Comparison of ENCODE assay signal across 15 cellular contexts in genomic region chr7:36659638-36660341, GRCh38.
DNase-seq lines count a peak whose midpoint lies in the region; ATAC-seq and TF ChIP-seq lines count a peak whose summit lies in the region.
"Had no signal": no experiment of that assay in that cellular context is flagged by ENCODE, and none has a peak within 500 bp of the region (broad histone marks: within the 10 kb centered on the region; RNA-seq: fewer than 3 reads in every experiment).

No MANE protein-coding gene starts in this region.

- no peak overlapping the region for H2AK5ac ChIP-seq in trophoblast cell (ENCODE audit: low read length)

- peak overlapping the region; percentile 73 for H3K14ac ChIP-seq in trophoblast cell (ENCODE audit: low read length)

- peak overlapping the region; percentile 86 for H3K27ac Mint-ChIP-seq in MCF 10A (ENCODE audit: low read depth, unreplicated experiment)
- H3K27ac Mint-ChIP-seq in activated T-helper 2 cell treated with anti-CD3 and anti-CD28 coated beads, Interferon-gamma antibody, Interleukin-2, Interleukin-4, amounts not matched to agents 10 μg/mL and 5 μg/mL and 100 μg/mL, durations not matched to agents 14 hours and 24 hours and 36 hours, result no peak overlapping the region

- H3K36me3 ChIP-seq in HCT116 (ENCODE audit: control insufficient read depth in 1 of 2, insufficient read depth in 2 of 2, low read length in 2 of 2) (no peaks in the 10 kb centered on the region), liver (ENCODE audit: control insufficient read depth in 4 of 4, insufficient read depth in 3 of 4, low read depth in 1 of 4, low read length in 3 of 4) (no peaks in the 10 kb centered on the region), trophoblast cell (ENCODE audit: control insufficient read depth in 1 of 2, insufficient read depth in 2 of 2, low read length in 2 of 2) (no peaks in the 10 kb centered on the region)
- H3K36me3 ChIP-seq: lower lobe of right lung had no signal

- H3K4me3 ChIP-seq in HCT116 (replicated peaks in 1 of 2; ENCODE audit: low read depth in 1 of 2, low read length in 2 of 2) (no peak overlapping the region), liver (ENCODE audit: low read depth in 1 of 3, low read length in 3 of 3) (no peak overlapping the region), trophoblast cell (ENCODE audit: low read depth, low read length) (no peak overlapping the region)
- H3K4me3 ChIP-seq: lower lobe of right lung, PC-9 had no signal

- H3K18ac ChIP-seq in trophoblast cell (ENCODE audit: low read length), result no peak overlapping the region

- H2AFZ ChIP-seq in HCT116 (ENCODE audit: low read depth, low read length, poor library complexity, severe bottlenecking), result no peak overlapping the region
- H2AFZ ChIP-seq in trophoblast cell (ENCODE audit: insufficient read depth, low read length, poor library complexity), result no peak overlapping the region
- H2AFZ ChIP-seq: PC-9 had no signal

- peaks cover 23% of the 10 kb centered on the region for H3K4me1 Mint-ChIP-seq in MCF 10A (ENCODE audit: insufficient read depth, unreplicated experiment)
- H3K4me1 Mint-ChIP-seq in activated T-helper 2 cell treated with anti-CD3 and anti-CD28 coated beads, Interferon-gamma antibody, Interleukin-2, Interleukin-4, amounts not matched to agents 10 μg/mL and 5 μg/mL and 100 μg/mL, durations not matched to agents 14 hours and 24 hours and 36 hours (ENCODE audit: low read depth), result peaks cover 26% of the 10 kb centered on the region

- H3K27me3 ChIP-seq in HCT116 (ENCODE audit: insufficient read depth, low read length) (no peaks in the 10 kb centered on the region), liver (ENCODE audit: control insufficient read depth in 4 of 4, insufficient read depth in 4 of 4, low read length in 3 of 4) (no peaks in the 10 kb centered on the region), trophoblast cell (ENCODE audit: insufficient read depth, low read length) (no peaks in the 10 kb centered on the region)

- peaks cover 6% of the 10 kb centered on the region for H3K36me3 Mint-ChIP-seq in MCF 10A (ENCODE audit: insufficient read depth, unreplicated experiment)
- peaks cover 54% of the 10 kb centered on the region for H3K36me3 Mint-ChIP-seq in activated T-helper 2 cell treated with anti-CD3 and anti-CD28 coated beads, Interferon-gamma antibody, Interleukin-2, Interleukin-4, amounts not matched to agents 10 μg/mL and 5 μg/mL and 100 μg/mL, durations not matched to agents 14 hours and 24 hours and 36 hours (ENCODE audit: low read depth)

- H3K4me3 Mint-ChIP-seq in MCF 10A (ENCODE audit: unreplicated experiment), result no peak overlapping the region
- no peak overlapping the region for H3K4me3 Mint-ChIP-seq in activated T-helper 2 cell treated with anti-CD3 and anti-CD28 coated beads, Interferon-gamma antibody, Interleukin-2, Interleukin-4, amounts not matched to agents 10 μg/mL and 5 μg/mL and 100 μg/mL, durations not matched to agents 14 hours and 24 hours and 36 hours (ENCODE audit: low read depth)

- H4K12ac ChIP-seq in trophoblast cell (ENCODE audit: low read depth, low read length), result no peak overlapping the region

- H3K9ac ChIP-seq in HCT116 (ENCODE audit: low read length) (no peak overlapping the region), liver (ENCODE audit: low read depth in 1 of 2, low read length in 2 of 2) (no peak overlapping the region), trophoblast cell (ENCODE audit: low read length) (no peak overlapping the region)

- peak overlapping the region; percentile 79 for H2BK5ac ChIP-seq in trophoblast cell (ENCODE audit: low read depth, low read length, poor library complexity)

- peaks cover 18% of the 10 kb centered on the region for H3K79me1 ChIP-seq in trophoblast cell (ENCODE audit: low read length)

- H3K4me2 ChIP-seq in HCT116 (ENCODE audit: low read length) (peak overlapping the region; percentile 54), trophoblast cell (ENCODE audit: low read length) (no peak overlapping the region)
- H3K4me2 ChIP-seq: PC-9 had no signal

- peak overlapping the region; percentile 91 for H4K91ac ChIP-seq in trophoblast cell (ENCODE audit: low read depth, low read length)

- peak overlapping the region; percentile 59 for H4K8ac ChIP-seq in trophoblast cell (ENCODE audit: low read depth, low read length)

- DNase-seq in HCT116 (ENCODE audit: low read depth, low spot score), result no peak
- no peak for DNase-seq in MCF 10A (ENCODE audit: unreplicated experiment)
- DNase-seq in trophoblast cell, result no peak
- DNase-seq in C1 segment of cervical spinal cord (lab: John Stamatoyannopoulos, UW), result no peak
- DNase-seq in activated T-helper 2 cell treated with anti-CD3 and anti-CD28 coated beads, Interferon-gamma antibody, Interleukin-2, Interleukin-4, amounts not matched to agents 10 μg/mL and 5 μg/mL and 100 μg/mL, durations not matched to agents 14 hours and 24 hours and 36 hours (ENCODE audit: low spot score), result no peak
- DNase-seq in iPS-NIHi7 (ENCODE audit: extremely low spot score), result no peak
- no peak for DNase-seq in GOT3 (lab: John Stamatoyannopoulos, UW)
- DNase-seq: AML-193; foreskin melanocyte; lower lobe of right lung; NCI-H1105; NCI-H2171; PC-9; stimulated activated CD4-positive, alpha-beta T cell treated with anti-CD3 and anti-CD28 coated beads, Interleukin-2, amount 100 ng/mL, for 48 hours had no signal

- H3K23ac ChIP-seq in trophoblast cell (ENCODE audit: low read length), result no peak overlapping the region

- BruUV-seq in HCT116 (replicated peaks; lab: Mats Ljungman, UMichigan) (no TSS peak), MCF 10A (replicated peaks; lab: Mats Ljungman, UMichigan) (no TSS peak)

- peak overlapping the region; percentile 39 for H3K4ac ChIP-seq in trophoblast cell (ENCODE audit: low read depth, low read length)

- H4K20me1 ChIP-seq in HCT116 (ENCODE audit: insufficient read depth), result no peaks in the 10 kb centered on the region

- H3K27ac ChIP-seq in HCT116 (ENCODE audit: low read depth, low read length) (no peak overlapping the region), liver (ENCODE audit: low read depth in 1 of 2, low read length in 2 of 2) (no peak overlapping the region), trophoblast cell (ENCODE audit: low read depth, low read length) (peak overlapping the region; percentile 85)
- H3K27ac ChIP-seq: lower lobe of right lung, PC-9 had no signal

- no peaks in the 10 kb centered on the region for H3K9me3 Mint-ChIP-seq in MCF 10A (ENCODE audit: unreplicated experiment)
- H3K9me3 Mint-ChIP-seq in activated T-helper 2 cell treated with anti-CD3 and anti-CD28 coated beads, Interferon-gamma antibody, Interleukin-2, Interleukin-4, amounts not matched to agents 10 μg/mL and 5 μg/mL and 100 μg/mL, durations not matched to agents 14 hours and 24 hours and 36 hours, result peaks cover 6% of the 10 kb centered on the region

- no peak for TF ChIP-seq RAD21 in HCT116 (IDR thresholded peaks at IDR 0.05; ENCODE audit: low read depth)
- no peak for TF ChIP-seq RAD21 in liver (IDR thresholded peaks at IDR 0.05)

- ATAC-seq in HCT116, result no peak
- ATAC-seq: lower lobe of right lung had no signal

- H3K9me3 ChIP-seq in HCT116 (ENCODE audit: control insufficient read depth in 1 of 2, insufficient read depth in 1 of 2, low read depth in 1 of 2, low read length in 2 of 2) (no peaks in the 10 kb centered on the region), liver (ENCODE audit: control insufficient read depth in 4 of 4, low read length in 3 of 4) (no peaks in the 10 kb centered on the region), trophoblast cell (ENCODE audit: insufficient read depth, low read depth, low read length) (no peaks in the 10 kb centered on the region)
- H3K9me3 ChIP-seq: lower lobe of right lung had no signal

- RAD21 ChIA-PET in HCT116 (lab: Charles Lee; ENCODE audit: low non-redundant PET in 1 of 2, low total read pairs in 2 of 2, uncharacterized antibody in 2 of 2, unreplicated experiment in 2 of 2), result no interaction called here

- H3K4me1 ChIP-seq in HCT116 (ENCODE audit: control insufficient read depth in 1 of 2, insufficient read depth in 2 of 2, low read length in 2 of 2), result peaks cover 34 to 49% of the 10 kb centered on the region in 2 experiments
- no peaks in the 10 kb centered on the region for H3K4me1 ChIP-seq in liver (ENCODE audit: control insufficient read depth in 4 of 4, insufficient read depth in 4 of 4, low read length in 3 of 4)
- peaks cover 18 to 20% of the 10 kb centered on the region in 2 experiments for H3K4me1 ChIP-seq in trophoblast cell (ENCODE audit: control insufficient read depth in 1 of 2, insufficient read depth in 2 of 2, low read length in 2 of 2)

- peak overlapping the region; percentile 77 for H2BK120ac ChIP-seq in trophoblast cell (ENCODE audit: insufficient read depth, low read length, poor library complexity)

- 81% methylated on average over 13 of the region's 13 CpGs for WGBS in liver
- WGBS in trophoblast cell (ENCODE audit: extremely low coverage, insufficient coverage, insufficient read length), result no CpG with 5 or more reads among the region's 13 CpGs

- no peaks in the 10 kb centered on the region for H3K79me2 ChIP-seq in HCT116 (ENCODE audit: insufficient read depth, low read length)
- H3K79me2 ChIP-seq in trophoblast cell (ENCODE audit: control insufficient read depth, insufficient read depth, low read length, poor library complexity), result no peaks in the 10 kb centered on the region

- TF ChIP-seq POLR2A in HCT116 (IDR thresholded peaks at IDR 0.05; ENCODE audit: borderline replicate concordance, extremely low read depth, insufficient read depth, insufficient read length), result no peak

- no peaks in the 10 kb centered on the region for H3K27me3 Mint-ChIP-seq in MCF 10A (ENCODE audit: insufficient read depth, unreplicated experiment)
- H3K27me3 Mint-ChIP-seq in activated T-helper 2 cell treated with anti-CD3 and anti-CD28 coated beads, Interferon-gamma antibody, Interleukin-2, Interleukin-4, amounts not matched to agents 10 μg/mL and 5 μg/mL and 100 μg/mL, durations not matched to agents 14 hours and 24 hours and 36 hours (ENCODE audit: low read depth), result no peaks in the 10 kb centered on the region

- no peak for TF ChIP-seq CTCF in HCT116 (IDR thresholded peaks at IDR 0.05 in 2 of 3, conservative IDR thresholded peaks at IDR 0.05 in 1 of 3; ENCODE audit: borderline replicate concordance in 1 of 3, insufficient read depth in 1 of 3, low read depth in 2 of 3, low read length in 2 of 3)
- no peak for TF ChIP-seq CTCF in MCF 10A (IDR thresholded peaks at IDR 0.05; ENCODE audit: unreplicated experiment)
- no peak for TF ChIP-seq CTCF in liver (IDR thresholded peaks at IDR 0.05; ENCODE audit: low read depth, low read length, missing input control)

- CTCF ChIA-PET in HCT116 (lab: Charles Lee) (interaction anchor here (2.7 kb wide), 1 partner anchor 11 kb away, joined by 19 read pairs; no protein-coding TSS in a partner anchor), MCF 10A (lab: Yijun Ruan, JAX) (interaction anchor here (0.6 to 4.3 kb wide), 2 partner anchors 11 to 291 kb away, joined by 4 to 30 read pairs; no protein-coding TSS in a partner anchor)

- H3K9me2 ChIP-seq in HCT116 (ENCODE audit: insufficient read depth), result no peaks in the 10 kb centered on the region

- intact Hi-C loops in HCT116 (cut with micrococcal nuclease) (loop anchor here (5.0 to 10.0 kb wide), 3 partner anchors 305 to 543 kb away; no protein-coding TSS in a partner anchor), MCF 10A (cut with micrococcal nuclease) (loop anchor here (5.0 kb wide), 1 partner anchor 77 kb away; no protein-coding TSS in a partner anchor)
- intact Hi-C loops in activated T-helper 2 cell treated with anti-CD3 and anti-CD28 coated beads, Interferon-gamma antibody, Interleukin-2, Interleukin-4, amounts not matched to agents 10 μg/mL and 5 μg/mL and 100 μg/mL, durations not matched to agents 14 hours and 24 hours and 36 hours (cut with micrococcal nuclease), result no loop called here

- POLR2A ChIA-PET in HCT116 (lab: Charles Lee) (no interaction called here), MCF 10A (lab: Yijun Ruan, JAX) (interaction anchor here (0.5 to 1.7 kb wide), 11 partner anchors 10 to 271 kb away, joined by 3 to 9 read pairs (median 4); no protein-coding TSS in a partner anchor)

- H2BK12ac ChIP-seq in trophoblast cell (ENCODE audit: low read length), result peak overlapping the region; percentile 79
